In the genomic region with DNA sequence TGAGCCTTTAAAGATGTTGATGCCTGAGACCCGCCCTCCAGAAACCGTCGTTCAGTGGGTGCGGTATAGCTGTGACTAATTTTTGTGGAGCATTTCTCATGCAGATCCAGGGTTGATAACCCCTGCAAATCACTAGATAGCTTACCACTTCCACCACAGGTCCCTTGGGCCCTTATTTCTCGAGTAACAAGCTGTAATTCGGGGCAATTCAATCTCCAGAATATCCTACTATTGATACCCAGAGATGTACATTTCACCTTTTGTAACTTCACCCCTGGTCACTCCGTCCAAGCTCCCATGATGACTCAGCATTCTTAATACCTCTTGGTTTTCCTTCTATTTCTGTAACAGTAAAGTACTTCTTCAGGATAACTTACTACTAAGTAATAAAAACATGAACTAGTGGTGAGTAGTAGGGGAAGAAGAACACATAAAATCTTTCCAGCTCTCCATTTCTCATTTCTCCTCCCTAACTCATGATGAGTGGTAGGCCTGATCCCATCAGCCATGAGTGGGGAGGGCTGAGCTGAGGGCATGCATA, we compare ENCODE assay signal across 1 cellular context.
TF ChIP-seq lines count a peak whose summit lies in the region.

No MANE protein-coding gene starts in this region.

TF ChIP-seq in HepG2, 621 proteins besides CTCF, POLR2A, EP300 and RAD21 (continued from another document):
- TF ChIP-seq, protein P1, sequence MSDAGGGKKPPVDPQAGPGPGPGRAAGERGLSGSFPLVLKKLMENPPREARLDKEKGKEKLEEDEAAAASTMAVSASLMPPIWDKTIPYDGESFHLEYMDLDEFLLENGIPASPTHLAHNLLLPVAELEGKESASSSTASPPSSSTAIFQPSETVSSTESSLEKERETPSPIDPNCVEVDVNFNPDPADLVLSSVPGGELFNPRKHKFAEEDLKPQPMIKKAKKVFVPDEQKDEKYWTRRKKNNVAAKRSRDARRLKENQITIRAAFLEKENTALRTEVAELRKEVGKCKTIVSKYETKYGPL (CRISPR knock-in tag; IDR thresholded peaks at IDR 0.05) = no peak
- TF ChIP-seq ZNF567 (CRISPR knock-in tag; IDR thresholded peaks at IDR 0.05; ENCODE audit: borderline replicate concordance) = no peak
TF ChIP-seq in HepG2: peak in this region for 3.
